Comparison of ENCODE assay signal across 1 cellular context in the genomic region with DNA sequence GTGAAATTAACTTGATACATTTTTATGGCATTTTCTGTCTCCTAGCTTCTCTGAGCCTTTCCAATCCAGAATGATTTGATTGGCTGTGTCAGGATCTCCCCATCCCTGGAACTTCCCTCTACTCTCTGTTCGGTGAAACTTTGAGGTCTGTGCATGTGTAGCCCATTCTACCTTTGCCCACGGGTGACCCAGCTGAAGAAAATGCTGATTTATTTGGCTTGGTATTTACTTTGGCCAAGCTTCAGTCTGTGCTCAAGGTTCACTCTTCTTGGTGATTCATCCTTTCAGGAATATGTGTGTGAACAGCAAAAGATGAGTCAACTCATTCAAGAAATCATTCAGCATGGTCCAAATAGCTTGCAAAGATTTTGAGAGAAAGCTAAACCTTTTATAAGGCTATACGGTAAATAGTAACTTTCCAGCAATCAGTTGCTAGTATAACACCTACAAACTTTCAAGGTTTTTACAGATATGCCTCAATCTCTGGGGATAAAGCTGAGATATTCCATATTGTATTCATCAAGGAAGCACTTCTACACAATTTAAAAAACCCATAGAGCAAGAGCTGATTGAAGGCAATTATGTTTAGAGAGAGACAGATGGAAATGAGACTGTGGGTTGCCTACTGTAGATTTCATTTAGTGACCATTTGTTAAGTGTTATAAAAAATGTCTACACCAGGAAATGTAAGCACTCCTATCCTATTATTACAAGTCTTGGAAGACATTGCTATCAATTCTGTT.
TF ChIP-seq lines count a peak whose summit lies in the region.

No MANE protein-coding gene starts in this region.

TF ChIP-seq in SK-N-SH, 30 proteins besides CTCF, POLR2A, EP300 and RAD21 (continued from another document):
- TF ChIP-seq, protein P1, sequence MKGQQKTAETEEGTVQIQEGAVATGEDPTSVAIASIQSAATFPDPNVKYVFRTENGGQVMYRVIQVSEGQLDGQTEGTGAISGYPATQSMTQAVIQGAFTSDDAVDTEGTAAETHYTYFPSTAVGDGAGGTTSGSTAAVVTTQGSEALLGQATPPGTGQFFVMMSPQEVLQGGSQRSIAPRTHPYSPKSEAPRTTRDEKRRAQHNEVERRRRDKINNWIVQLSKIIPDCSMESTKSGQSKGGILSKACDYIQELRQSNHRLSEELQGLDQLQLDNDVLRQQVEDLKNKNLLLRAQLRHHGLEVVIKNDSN (IDR thresholded peaks at IDR 0.05; ENCODE audit: borderline replicate concordance, low read depth): no peak
- TF ChIP-seq TEAD4 (IDR thresholded peaks at IDR 0.05; ENCODE audit: borderline replicate concordance, insufficient read depth): 0 out of 2 replicates have a peak, but pooled peaks have one; percentile 45
